Comparison of ENCODE assay signal across 25 cellular contexts in the genomic region with DNA sequence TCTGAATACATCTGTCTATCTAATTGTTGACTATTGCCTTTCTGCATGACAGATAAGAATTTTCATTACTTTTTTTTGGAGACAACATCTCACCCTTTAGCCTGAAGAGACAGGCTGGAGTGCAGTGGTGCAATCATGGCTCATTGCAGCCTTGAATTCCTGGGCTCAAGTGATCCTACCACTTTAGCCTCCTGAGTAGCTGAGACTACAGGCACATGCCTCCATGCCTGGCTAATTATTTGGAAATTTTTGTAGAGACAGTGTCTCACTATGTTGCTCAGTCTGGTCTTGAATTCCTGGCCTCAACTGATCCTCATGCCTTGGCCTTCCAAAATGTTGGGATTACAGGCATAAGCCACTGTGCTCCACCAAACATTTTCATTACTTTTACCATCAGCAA.
"Had no signal": no experiment of that assay in that cellular context is flagged by ENCODE, and none has a peak within 500 bp of the region (broad histone marks: within the 10 kb centered on the region; RNA-seq: fewer than 3 reads in every experiment).

No MANE protein-coding gene starts in this region.

- H3K4me3 ChIP-seq: colonic mucosa, coronary artery, dorsolateral prefrontal cortex, esophagus muscularis mucosa, esophagus squamous epithelium, gastrocnemius medialis, gastroesophageal sphincter, heart left ventricle, heart right ventricle had no signal

- H3K4me3 Mint-ChIP-seq: dendritic cell treated with granulocyte-macrophage colony-stimulating factor and Interleukin-4, amounts not matched to agents 40 ng/mL and 50 ng/mL, for 4 days; effector memory CD8-positive, alpha-beta T cell; endodermal cell had no signal

- H3K27me3 ChIP-seq: colonic mucosa, foreskin keratinocyte, gastrocnemius medialis had no signal

- H3K9me3 ChIP-seq: colonic mucosa, esophagus muscularis mucosa, esophagus squamous epithelium, gastrocnemius medialis, gastroesophageal sphincter, heart left ventricle, heart right ventricle had no signal

- H3K27me3 Mint-ChIP-seq: dendritic cell treated with granulocyte-macrophage colony-stimulating factor and Interleukin-4, amounts not matched to agents 40 ng/mL and 50 ng/mL, for 4 days had no signal

- H3K36me3 ChIP-seq: colonic mucosa, esophagus muscularis mucosa, esophagus squamous epithelium, gastrocnemius medialis, gastroesophageal sphincter, heart left ventricle, heart right ventricle had no signal

- H3K27ac Mint-ChIP-seq: dendritic cell treated with granulocyte-macrophage colony-stimulating factor and Interleukin-4, amounts not matched to agents 40 ng/mL and 50 ng/mL, for 4 days; effector memory CD8-positive, alpha-beta T cell; endodermal cell had no signal

- ATAC-seq: effector memory CD8-positive, alpha-beta T cell; esophagus mucosa; foreskin keratinocyte; gastrocnemius medialis; gastroesophageal sphincter; heart left ventricle; heart right ventricle had no signal

- H3K4me1 ChIP-seq: colonic mucosa, foreskin keratinocyte, gastrocnemius medialis had no signal

- H3K27ac ChIP-seq: colonic mucosa, coronary artery, dorsolateral prefrontal cortex, epithelial cell of prostate, esophagus muscularis mucosa, esophagus squamous epithelium, foreskin keratinocyte, gastrocnemius medialis, gastroesophageal sphincter, heart left ventricle, heart right ventricle had no signal

- DNase-seq: colonic mucosa; cortex of kidney; dermis blood vessel endothelial cell; dorsolateral prefrontal cortex; effector CD4-positive, alpha-beta T cell; effector CD8-positive, alpha-beta T cell; effector memory CD4-positive, alpha-beta T cell; effector memory CD8-positive, alpha-beta T cell; endodermal cell; erythroblast; esophagus squamous epithelium; foreskin fibroblast; foreskin keratinocyte; foreskin melanocyte; gastrocnemius medialis; glutamatergic neuron; head of caudate nucleus; heart left ventricle; heart right ventricle had no signal

- H3K9me3 Mint-ChIP-seq: dendritic cell treated with granulocyte-macrophage colony-stimulating factor and Interleukin-4, amounts not matched to agents 40 ng/mL and 50 ng/mL, for 4 days; effector memory CD8-positive, alpha-beta T cell; endodermal cell had no signal
